Comparison of ENCODE assay signal across 1 cellular context in genomic region chr14:38217538-38217937, GRCh38.
TF ChIP-seq lines count a peak whose summit lies in the region.

No MANE protein-coding gene starts in this region.

TF ChIP-seq in HepG2, 621 proteins besides CTCF, POLR2A, EP300 and RAD21:
- TF ChIP-seq MAFF (IDR thresholded peaks at IDR 0.05; ENCODE audit: low read depth, low read length) (0 out of 2 replicates have a peak, but pooled peaks have one; percentile 4), MAFK (conservative IDR thresholded peaks at IDR 0.05 in 1 of 2, IDR thresholded peaks at IDR 0.05 in 1 of 2; ENCODE audit: low read length in 2 of 2) (0 out of 4 replicates have a peak, but pooled peaks of 1 of the 2 experiments have one; percentile 22), ZNF30 (CRISPR knock-in tag; IDR thresholded peaks at IDR 0.05) (peak; percentile 37; the same call in 1 of the 2 replicates)
- TF ChIP-seq, protein P1, sequence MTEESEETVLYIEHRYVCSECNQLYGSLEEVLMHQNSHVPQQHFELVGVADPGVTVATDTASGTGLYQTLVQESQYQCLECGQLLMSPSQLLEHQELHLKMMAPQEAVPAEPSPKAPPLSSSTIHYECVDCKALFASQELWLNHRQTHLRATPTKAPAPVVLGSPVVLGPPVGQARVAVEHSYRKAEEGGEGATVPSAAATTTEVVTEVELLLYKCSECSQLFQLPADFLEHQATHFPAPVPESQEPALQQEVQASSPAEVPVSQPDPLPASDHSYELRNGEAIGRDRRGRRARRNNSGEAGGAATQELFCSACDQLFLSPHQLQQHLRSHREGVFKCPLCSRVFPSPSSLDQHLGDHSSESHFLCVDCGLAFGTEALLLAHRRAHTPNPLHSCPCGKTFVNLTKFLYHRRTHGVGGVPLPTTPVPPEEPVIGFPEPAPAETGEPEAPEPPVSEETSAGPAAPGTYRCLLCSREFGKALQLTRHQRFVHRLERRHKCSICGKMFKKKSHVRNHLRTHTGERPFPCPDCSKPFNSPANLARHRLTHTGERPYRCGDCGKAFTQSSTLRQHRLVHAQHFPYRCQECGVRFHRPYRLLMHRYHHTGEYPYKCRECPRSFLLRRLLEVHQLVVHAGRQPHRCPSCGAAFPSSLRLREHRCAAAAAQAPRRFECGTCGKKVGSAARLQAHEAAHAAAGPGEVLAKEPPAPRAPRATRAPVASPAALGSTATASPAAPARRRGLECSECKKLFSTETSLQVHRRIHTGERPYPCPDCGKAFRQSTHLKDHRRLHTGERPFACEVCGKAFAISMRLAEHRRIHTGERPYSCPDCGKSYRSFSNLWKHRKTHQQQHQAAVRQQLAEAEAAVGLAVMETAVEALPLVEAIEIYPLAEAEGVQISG (CRISPR knock-in tag; IDR thresholded peaks at IDR 0.05): no peak
TF ChIP-seq in HepG2: peak in this region for 3.
